In genomic region chr14:73290279-73290678, GRCh38 we compare ENCODE assay signal across 11 cellular contexts. TPM values are rescaled to one million over a fixed set of nuclear protein-coding genes. Genes with fewer than 3 reads are reported as not detected.
DNase-seq lines count a peak whose midpoint lies in the region; ATAC-seq and TF ChIP-seq lines count a peak whose summit lies in the region.
"Had no signal": no experiment of that assay in that cellular context is flagged by ENCODE, and none has a peak within 500 bp of the region (broad histone marks: within the 10 kb centered on the region; RNA-seq: fewer than 3 reads in every experiment).

No MANE protein-coding gene starts in this region.

- peak overlapping the region; percentile 14 for H3K27ac Mint-ChIP-seq in activated B cell treated with CpG ODN at 0.5 μM for 24 hours

- H3K4me3 ChIP-seq in GM12865 (ENCODE audit: low read depth, low read length) (no peak overlapping the region), sigmoid colon (no peak overlapping the region)

- WGBS in sigmoid colon, 2 donors: 71 to 73% methylated on average over 4 of the region's 4 CpGs

- peak; percentile 83 for ATAC-seq in GM19035 (IDR thresholded peaks at IDR 0.05; ENCODE audit: unreplicated experiment)
- ATAC-seq in HG02884 (IDR thresholded peaks at IDR 0.05; ENCODE audit: unreplicated experiment): peak; percentile 73
- ATAC-seq in activated B cell treated with CpG ODN at 0.5 μM for 24 hours (ENCODE audit: low read depth): no peak

- H3K27me3 ChIP-seq in sigmoid colon: no peaks in the 10 kb centered on the region

- peaks cover 4% of the 10 kb centered on the region for H3K4me1 Mint-ChIP-seq in activated B cell treated with CpG ODN at 0.5 μM for 24 hours

- no peaks in the 10 kb centered on the region for H3K4me1 ChIP-seq in sigmoid colon

- no peak overlapping the region for H3K4me3 Mint-ChIP-seq in activated B cell treated with CpG ODN at 0.5 μM for 24 hours

- TF ChIP-seq CTCF in GM12865 (IDR thresholded peaks at IDR 0.05; ENCODE audit: insufficient read depth, low read depth, low read length, missing control alignments): no peak
- TF ChIP-seq CTCF in activated B cell treated with CpG ODN at 0.5 μM for 24 hours (IDR thresholded peaks at IDR 0.05): no peak
- no peak for TF ChIP-seq CTCF in sigmoid colon (IDR thresholded peaks at IDR 0.05)

- H3K27me3 Mint-ChIP-seq in activated B cell treated with CpG ODN at 0.5 μM for 24 hours: no peaks in the 10 kb centered on the region

- TF ChIP-seq POLR2A in sigmoid colon (IDR thresholded peaks at IDR 0.05): no peak

- DNase-seq in GM12865 (ENCODE audit: low read depth) (peak; percentile 81), activated B cell treated with CpG ODN at 0.5 μM for 24 hours (no peak), DMS114 treated with DMSO at 0.1 percent for 48 hours (lab: John Stamatoyannopoulos, UW; ENCODE audit: unreplicated experiment) (no peak), sigmoid colon (no peak), GM19238 (ENCODE audit: insufficient read length, low spot score) (no peak)
- no peak for DNase-seq in effector CD4-positive, alpha-beta T cell
- DNase-seq: effector memory CD4-positive, alpha-beta T cell; NCI-H1417 had no signal

- no peak overlapping the region for H3K27ac ChIP-seq in sigmoid colon
- H3K27ac ChIP-seq: C4-2B had no signal

- H3K9me3 Mint-ChIP-seq in activated B cell treated with CpG ODN at 0.5 μM for 24 hours: no peaks in the 10 kb centered on the region

- no peak for TF ChIP-seq EP300 in sigmoid colon (IDR thresholded peaks at IDR 0.05)

- H3K36me3 Mint-ChIP-seq in activated B cell treated with CpG ODN at 0.5 μM for 24 hours (ENCODE audit: low read depth): peaks cover 55% of the 10 kb centered on the region

- intact Hi-C loops in activated B cell treated with CpG ODN at 0.5 μM for 24 hours (cut with micrococcal nuclease) (no loop called here), sigmoid colon (cut with DNase I) (loop anchor here (10.0 kb wide), 1 partner anchor 345 kb away; no protein-coding TSS in a partner anchor)

- POLR2A ChIA-PET in activated B cell treated with CpG ODN at 0.5 μM for 24 hours (lab: Charles Lee): no interaction called here

- peaks cover 0 to 62% (median 5%) of the 10 kb centered on the region in 4 donors for H3K36me3 ChIP-seq in sigmoid colon

- CTCF ChIA-PET in activated B cell treated with CpG ODN at 0.5 μM for 24 hours (lab: Charles Lee): interaction anchor here (0.6 to 1.6 kb wide), 3 partner anchors 45 to 182 kb away, joined by 3 to 6 read pairs (median 3); no protein-coding TSS in a partner anchor

- H3K9me3 ChIP-seq in sigmoid colon: no peaks in the 10 kb centered on the region

RNA-seq across cellular contexts. Expression of gene PAPLN, which starts 53.0 kb away (rescaled TPM):
- total RNA-seq in activated B cell treated with CpG ODN at 0.5 μM for 24 hours (0.42 and 0.46 TPM in 2 replicates), sigmoid colon (10 to 100 TPM; 11.8 to 52.1 (median 18.5) TPM)
- polyA plus RNA-seq in sigmoid colon: 10 to 100 TPM in 1 of 3 donors, 1 to 10 TPM in 1, under 1 TPM in 1; 0.46 to 13.6 (median 1.2) TPM
